ENCODE assay signal across 1 cellular context in genomic region chr15:85380217-85380859, GRCh38.
A peak's percentile ranks its signal among the peaks of the same experiment; 100 is the strongest.
TF ChIP-seq lines count a peak whose summit lies in the region.

AKAP13 (plus strand) TSS chr15:85380603; CDS start chr15:85485721, 105,118 bp downstream.

TF ChIP-seq in HEK293, 187 proteins besides CTCF, POLR2A, EP300 and RAD21 (continued from another document and continues in another):
- no peak for TF ChIP-seq ZNF18 (tag by site-specific recombination; IDR thresholded peaks at IDR 0.05)
- no peak for TF ChIP-seq ZNF324 (tag by site-specific recombination; IDR thresholded peaks at IDR 0.05)
- TF ChIP-seq ZSCAN16 (tag by site-specific recombination; IDR thresholded peaks at IDR 0.05), result no peak
- TF ChIP-seq ZBTB26 (tag by site-specific recombination; optimal IDR thresholded peaks at IDR 0.05), result peak; percentile 76
- no peak for TF ChIP-seq ZNF549 (tag by site-specific recombination; IDR thresholded peaks at IDR 0.05)
- TF ChIP-seq ZNF514 (tag by site-specific recombination; IDR thresholded peaks at IDR 0.05), result no peak
- TF ChIP-seq GLI4 (tag by site-specific recombination; IDR thresholded peaks at IDR 0.05), result no peak
- TF ChIP-seq ZNF335 (tag by site-specific recombination; conservative IDR thresholded peaks at IDR 0.05), result peak; percentile 99
- no peak for TF ChIP-seq ZBTB48 (tag by site-specific recombination; IDR thresholded peaks at IDR 0.05)
- peak; percentile 59 for TF ChIP-seq ZFHX2 (tag by site-specific recombination; conservative IDR thresholded peaks at IDR 0.05)
- no peak for TF ChIP-seq ZNF670 (tag by site-specific recombination; IDR thresholded peaks at IDR 0.05; ENCODE audit: low read depth)
- TF ChIP-seq ZSCAN18 (tag by site-specific recombination; IDR thresholded peaks at IDR 0.05), result no peak
- peak; percentile 40; the same call in 1 of the 2 replicates for TF ChIP-seq ZNF660 (tag by site-specific recombination; IDR thresholded peaks at IDR 0.05)
- no peak for TF ChIP-seq OVOL3 (tag by site-specific recombination; IDR thresholded peaks at IDR 0.05)
- TF ChIP-seq PRDM2 (tag by site-specific recombination; IDR thresholded peaks at IDR 0.05; ENCODE audit: borderline replicate concordance), result no peak
- no peak for TF ChIP-seq BCL11A (tag by site-specific recombination; IDR thresholded peaks at IDR 0.05; ENCODE audit: low read depth)
- no peak for TF ChIP-seq ZNF433 (tag by site-specific recombination; IDR thresholded peaks at IDR 0.05; ENCODE audit: low read depth)
- TF ChIP-seq ZNF146 (tag by site-specific recombination; IDR thresholded peaks at IDR 0.05), result no peak
- no peak for TF ChIP-seq ZNF555 (tag by site-specific recombination; conservative IDR thresholded peaks at IDR 0.05)
- TF ChIP-seq SCRT1 (tag by site-specific recombination; IDR thresholded peaks at IDR 0.05; ENCODE audit: borderline replicate concordance), result no peak
- no peak for TF ChIP-seq ZSCAN23 (tag by site-specific recombination; IDR thresholded peaks at IDR 0.05)
- peak; percentile 94 for TF ChIP-seq PBX3 (CRISPR knock-in tag; IDR thresholded peaks at IDR 0.05)
- no peak for TF ChIP-seq ZNF274 (IDR thresholded peaks at IDR 0.05; ENCODE audit: low read length)
- TF ChIP-seq ZNF274 (tag by site-specific recombination; IDR thresholded peaks at IDR 0.05; ENCODE audit: borderline replicate concordance), result no peak
- peak; percentile 24; the same call in 1 of the 2 replicates for TF ChIP-seq GLIS2 (tag by site-specific recombination; IDR thresholded peaks at IDR 0.05)
- no peak for TF ChIP-seq HOXD13 (CRISPR knock-in tag; IDR thresholded peaks at IDR 0.05; ENCODE audit: borderline replicate concordance)
- no peak for TF ChIP-seq ZNF2 (tag by site-specific recombination; IDR thresholded peaks at IDR 0.05)
- TF ChIP-seq SP7 (tag by site-specific recombination; IDR thresholded peaks at IDR 0.05), result no peak
- TF ChIP-seq ZNF26 (tag by site-specific recombination; IDR thresholded peaks at IDR 0.05), result no peak
- no peak for TF ChIP-seq HOXA7 (CRISPR knock-in tag; IDR thresholded peaks at IDR 0.05; ENCODE audit: borderline replicate concordance)
- TF ChIP-seq ZBTB7A (tag by site-specific recombination; IDR thresholded peaks at IDR 0.05; ENCODE audit: low read depth), result no peak
- peak; percentile 12; the same call in 1 of the 2 replicates for TF ChIP-seq ZBTB20 (tag by site-specific recombination; IDR thresholded peaks at IDR 0.05)
- no peak for TF ChIP-seq ZSCAN4 (tag by site-specific recombination; IDR thresholded peaks at IDR 0.05)
- no peak for TF ChIP-seq SETDB1 (IDR thresholded peaks at IDR 0.05; ENCODE audit: insufficient read length, low read length)
- TF ChIP-seq ZBTB8A (tag by site-specific recombination; IDR thresholded peaks at IDR 0.05), result no peak
- TF ChIP-seq TRIM28 (IDR thresholded peaks at IDR 0.05; ENCODE audit: borderline replicate concordance, low read length), result no peak
- TF ChIP-seq ZNF513 (tag by site-specific recombination; IDR thresholded peaks at IDR 0.05), result no peak
- TF ChIP-seq ZNF629 (tag by site-specific recombination; IDR thresholded peaks at IDR 0.05), result no peak
- TF ChIP-seq SCRT2 (tag by site-specific recombination; IDR thresholded peaks at IDR 0.05), result no peak
- TF ChIP-seq ZNF596 (tag by site-specific recombination; IDR thresholded peaks at IDR 0.05), result no peak
- no peak for TF ChIP-seq ZNF677 (tag by site-specific recombination; IDR thresholded peaks at IDR 0.05)
- no peak for TF ChIP-seq MZF1 (tag by site-specific recombination; IDR thresholded peaks at IDR 0.05; ENCODE audit: borderline replicate concordance)
- TF ChIP-seq HOXC10 (CRISPR knock-in tag; IDR thresholded peaks at IDR 0.05), result no peak
- no peak for TF ChIP-seq ZNF184 (tag by site-specific recombination; IDR thresholded peaks at IDR 0.05)
- TF ChIP-seq RBAK (tag by site-specific recombination; IDR thresholded peaks at IDR 0.05), result no peak
- TF ChIP-seq ZBTB11 (tag by site-specific recombination; conservative IDR thresholded peaks at IDR 0.05; ENCODE audit: low read depth), result no peak
- TF ChIP-seq ZBTB17 (tag by site-specific recombination; IDR thresholded peaks at IDR 0.05), result peak; percentile 59; the same call in 1 of the 2 replicates
- no peak for TF ChIP-seq ZNF248 (tag by site-specific recombination; IDR thresholded peaks at IDR 0.05)
- no peak for TF ChIP-seq YY1 (tag by site-specific recombination; IDR thresholded peaks at IDR 0.05)
